Comparison of ENCODE assay signal across 8 cellular contexts in genomic region chr9:128192601-128193371, GRCh38. TPM values are rescaled to one million over a fixed set of nuclear protein-coding genes. Genes with fewer than 3 reads are reported as not detected.
A peak's percentile ranks its signal among the peaks of the same experiment; 100 is the strongest.
DNase-seq lines count a peak whose midpoint lies in the region; ATAC-seq and TF ChIP-seq lines count a peak whose summit lies in the region.

No MANE protein-coding gene starts in this region.

- DNase-seq in CD8-positive, alpha-beta memory T cell: peak in 3 of 5 donors; percentile 15 to 62 (median 52)
- DNase-seq in NCI-H524 (lab: John Stamatoyannopoulos, UW) (peak; percentile 93 to 95), adrenal gland (peak; percentile 79 to 96 (median 94)), heart right ventricle (peak; percentile 75 to 83)

- H3K4me3 ChIP-seq in CD8-positive, alpha-beta memory T cell (ENCODE audit: low read length): no peak overlapping the region
- H3K4me3 ChIP-seq in adrenal gland (peak overlapping the region in 1 of 4 donors; percentile 93), heart right ventricle (peak overlapping the region in 9 of 10 donors; percentile 16 to 93 (median 86)), rectal smooth muscle tissue (ENCODE audit: low read length) (peak overlapping the region; percentile 91)

- H3K9ac ChIP-seq in rectal smooth muscle tissue (ENCODE audit: low read length): no peak overlapping the region

- no peaks in the 10 kb centered on the region for H3K27me3 ChIP-seq in CD8-positive, alpha-beta memory T cell (ENCODE audit: insufficient read depth, low read length, poor library complexity, severe bottlenecking)
- H3K27me3 ChIP-seq in adrenal gland (no peaks in the 10 kb centered on the region), heart right ventricle (no peaks in the 10 kb centered on the region), rectal smooth muscle tissue (ENCODE audit: control insufficient read depth, insufficient read depth, low read length) (no peaks in the 10 kb centered on the region)

- CTCF ChIA-PET in CD8-positive, alpha-beta memory T cell (lab: Charles Lee): interaction anchor here (0.9 to 1.5 kb wide), 3 partner anchors 9 to 113 kb away, joined by 3 read pairs; no protein-coding TSS in a partner anchor

- TF ChIP-seq CTCF in adrenal gland (IDR thresholded peaks at IDR 0.05): peak in 1 of 6 experiments; percentile 38
- peak in 5 of 9 donors; percentile 42 to 76 (median 61) for TF ChIP-seq CTCF in heart right ventricle (IDR thresholded peaks at IDR 0.05)

- H3K27ac ChIP-seq in CD8-positive, alpha-beta memory T cell (ENCODE audit: low read depth, low read length): no peak overlapping the region
- H3K27ac ChIP-seq in adrenal gland (peak overlapping the region; percentile 7 to 87 (median 77)), heart right ventricle (peak overlapping the region in 9 of 10 donors; percentile 19 to 94 (median 87)), rectal smooth muscle tissue (ENCODE audit: low read depth, low read length) (peak overlapping the region; percentile 82)

- POLR2A ChIA-PET in CD8-positive, alpha-beta memory T cell (lab: Charles Lee): no interaction called here

- H3K36me3 ChIP-seq in CD8-positive, alpha-beta memory T cell (ENCODE audit: insufficient read depth, low read length): peaks cover 15% of the 10 kb centered on the region
- H3K36me3 ChIP-seq in adrenal gland (replicated peaks in 1 of 2) (peaks cover 0 to 20% of the 10 kb centered on the region in 2 donors), heart right ventricle (peaks cover 0 to 26% (median 7%) of the 10 kb centered on the region in 9 donors), rectal smooth muscle tissue (ENCODE audit: control insufficient read depth, insufficient read depth, low read length) (no peaks in the 10 kb centered on the region)

- H3K9me3 Mint-ChIP-seq in CD8-positive, alpha-beta memory T cell: no peaks in the 10 kb centered on the region

- ATAC-seq in GM21825 (IDR thresholded peaks at IDR 0.05; ENCODE audit: unreplicated experiment) (peak; percentile 51), heart right ventricle (peak; percentile 73 to 86 (median 78)), HG02938 (IDR thresholded peaks at IDR 0.05; ENCODE audit: unreplicated experiment) (no peak), HG02571 (IDR thresholded peaks at IDR 0.05; ENCODE audit: unreplicated experiment) (no peak)

- peaks cover 0 to 21% (median 6%) of the 10 kb centered on the region in 3 donors for H3K36me3 Mint-ChIP-seq in CD8-positive, alpha-beta memory T cell

- H3K4me3 Mint-ChIP-seq in CD8-positive, alpha-beta memory T cell: peak overlapping the region; percentile 19 to 96 (median 58)

- intact Hi-C loops in adrenal gland (cut with DNase I) (no loop called here), heart right ventricle (cut with DNase I) (loop anchor here in 4 of 10 donors (10.0 kb wide), 2 partner anchors 132 to 152 kb away; partner anchors contain the start of genes SLC27A4 (in 3 of the 4), COQ4 (in 1 of the 4) and TRUB2 (in 1 of the 4))

- peak overlapping the region in 1 of 8 donors; percentile 52 for H3K27ac Mint-ChIP-seq in CD8-positive, alpha-beta memory T cell

- peaks cover 13% of the 10 kb centered on the region for H3K4me1 ChIP-seq in CD8-positive, alpha-beta memory T cell (ENCODE audit: insufficient read depth, low read length)
- H3K4me1 ChIP-seq in adrenal gland (replicated peaks in 1 of 2) (peaks cover 13 to 20% of the 10 kb centered on the region in 2 donors), heart right ventricle (peaks cover 10 to 32% (median 21%) of the 10 kb centered on the region in 9 donors), rectal smooth muscle tissue (ENCODE audit: control insufficient read depth, insufficient read depth, low read length) (peaks cover 8% of the 10 kb centered on the region)

- H3K4me1 Mint-ChIP-seq in CD8-positive, alpha-beta memory T cell: peaks cover 18 to 38% (median 18%) of the 10 kb centered on the region in 3 donors

- WGBS in adrenal gland, 4 donors: 12 to 56% (median 21%) methylated on average over 14 to 56 of the region's 56 CpGs
- WGBS in heart right ventricle, 2 donors: 13 to 17% methylated on average over 55 to 56 of the region's 56 CpGs

- TF ChIP-seq POLR2A in adrenal gland (IDR thresholded peaks at IDR 0.05): peak in 1 of 2 donors; percentile 81

- H3K27me3 Mint-ChIP-seq in CD8-positive, alpha-beta memory T cell: peaks cover 0 to 5% of the 10 kb centered on the region in 2 donors

- no peaks in the 10 kb centered on the region for H3K9me3 ChIP-seq in CD8-positive, alpha-beta memory T cell (ENCODE audit: low read length)
- H3K9me3 ChIP-seq in adrenal gland (replicated peaks in 1 of 3): no peaks in the 10 kb centered on the region
- H3K9me3 ChIP-seq in heart right ventricle: no peaks in the 10 kb centered on the region

RNA-seq across cellular contexts. Expression of gene CIZ1, which starts 1.4 kb away (rescaled TPM):
- 100 to 1,000 TPM; 114 to 125 TPM for total RNA-seq in CD8-positive, alpha-beta memory T cell
- polyA plus RNA-seq in CD8-positive, alpha-beta memory T cell: 35.2 TPM
- total RNA-seq in adrenal gland (100 to 1,000 TPM in 3 of 8 donors, 10 to 100 TPM in 5; 49.5 to 142 (median 88.2) TPM), heart right ventricle (10 to 100 TPM; 63.0 to 96.0 (median 76.7) TPM)
- polyA plus RNA-seq in adrenal gland (100 to 1,000 TPM in 1 of 3 donors, 10 to 100 TPM in 2; 63.0 to 134 (median 65.2) TPM), heart right ventricle (10 to 100 TPM; 39.7 to 70.2 TPM)

RNA-seq across cellular contexts. Expression of gene DNM1, which starts 10.4 kb away (rescaled TPM):
- total RNA-seq in CD8-positive, alpha-beta memory T cell: under 1 TPM; 0.26 to 0.66 TPM
- polyA plus RNA-seq in CD8-positive, alpha-beta memory T cell: 0.18 TPM
- total RNA-seq in adrenal gland: 10 to 100 TPM in 6 of 8 donors, 1 to 10 TPM in 2; 2.4 to 14.7 (median 12.2) TPM
- 10 to 100 TPM in 2 of 3 donors, 1 to 10 TPM in 1; 5.8 to 44.3 (median 17.5) TPM for polyA plus RNA-seq in adrenal gland
- 1 to 10 TPM; 2.1 to 7.7 (median 3.9) TPM for total RNA-seq in heart right ventricle
- 10 to 100 TPM in 1 of 2 donors, 1 to 10 TPM in 1; 2.5 to 13.7 TPM for polyA plus RNA-seq in heart right ventricle

RNA-seq across cellular contexts. Expression of gene BBLN, which starts 32.7 kb away (rescaled TPM):
- total RNA-seq in CD8-positive, alpha-beta memory T cell: 10 to 100 TPM; 75.5 to 78.4 TPM
- 137 TPM for polyA plus RNA-seq in CD8-positive, alpha-beta memory T cell
- total RNA-seq in adrenal gland: 1,000 to 10,000 TPM in 4 of 8 donors, 100 to 1,000 TPM in 4; 199 to 1,914 (median 666) TPM
- polyA plus RNA-seq in adrenal gland: 100 to 1,000 TPM in 2 of 3 donors, 1 to 10 TPM in 1; 5.5 to 924 (median 522) TPM
- 10 to 100 TPM; 29.5 to 58.2 (median 36.1) TPM for total RNA-seq in heart right ventricle
- polyA plus RNA-seq in heart right ventricle: 100 to 1,000 TPM in 1 of 2 donors, 10 to 100 TPM in 1; 70.2 to 159 TPM

RNA-seq across cellular contexts. Expression of gene LCN2, which starts 43.5 kb away (rescaled TPM):
- not detected for total RNA-seq in CD8-positive, alpha-beta memory T cell
- polyA plus RNA-seq in CD8-positive, alpha-beta memory T cell: not detected
- total RNA-seq in adrenal gland (10 to 100 TPM in 1 of 8 donors, 1 to 10 TPM in 4, not detected in 3; 1.0 to 48.2 (median 1.2) TPM), heart right ventricle (1 to 10 TPM in 1 of 10 donors, under 1 TPM in 4, not detected in 5; 0.34 to 2.7 (median 0.45) TPM)
- polyA plus RNA-seq in adrenal gland (1 to 10 TPM in 2 of 3 donors, under 1 TPM in 1; 0.37 to 1.9 (median 1.7) TPM), heart right ventricle (1 to 10 TPM in 1 of 2 donors, under 1 TPM in 1; 0.62 to 1.5 TPM)

Comparison
In these comparisons a context has a peak if more than half of its experiments do, and no peak if none do; other contexts are left out.
1. ATAC-seq: peak in GM21825 (single experiment) and heart right ventricle (8 of 8); none in HG02938 (single experiment) and HG02571 (single experiment).
2. Peak in every context shown above with its lines, with median percentiles within 50 percentile points of each other: DNase-seq.